ENCODE assay signal across 36 cellular contexts in the genomic region with DNA sequence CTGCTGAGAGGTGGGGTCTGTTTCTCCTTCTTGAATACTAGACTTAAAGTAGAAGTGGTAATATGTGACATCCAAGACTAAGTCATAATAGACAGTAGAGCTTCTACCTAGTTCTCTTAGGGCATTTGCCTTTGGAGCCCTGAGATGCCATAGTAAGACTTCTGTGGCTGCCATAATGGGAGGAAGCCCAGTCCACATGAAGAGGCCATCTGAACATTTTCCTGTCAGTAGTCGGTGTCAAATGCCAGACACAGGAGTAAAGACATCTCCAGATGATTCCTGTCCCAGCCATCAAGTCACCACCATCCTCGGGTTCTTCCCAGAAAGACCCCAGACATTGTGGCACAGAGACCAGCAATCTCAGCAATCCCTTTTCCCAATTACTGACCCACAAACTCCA. TPM values are rescaled to one million over a fixed set of nuclear protein-coding genes. Genes with fewer than 3 reads are reported as not detected.
"Had no signal": no experiment of that assay in that cellular context is flagged by ENCODE, and none has a peak within 500 bp of the region (broad histone marks: within the 10 kb centered on the region; RNA-seq: fewer than 3 reads in every experiment).

No MANE protein-coding gene starts in this region.

- H3K27me3 ChIP-seq: ascending aorta, body of pancreas, brain microvascular endothelial cell, breast epithelium had no signal

- H3K27ac ChIP-seq: adrenal gland, ascending aorta, body of pancreas, brain microvascular endothelial cell, breast epithelium, cardiac muscle cell had no signal

- H3K9me3 ChIP-seq: adrenal gland, ascending aorta, body of pancreas, breast epithelium had no signal

- H3K4me3 ChIP-seq: adrenal gland, ascending aorta, body of pancreas, breast epithelium, cardiac muscle cell had no signal

- H3K36me3 ChIP-seq: adrenal gland, ascending aorta, brain microvascular endothelial cell, breast epithelium, cardiac muscle cell had no signal

- ATAC-seq: activated naive CD4-positive, alpha-beta T cell treated with anti-CD3 and anti-CD28 coated beads, Interleukin-2, amount 50 U/mL, for 72 hours; activated naive CD8-positive, alpha-beta T cell treated with anti-CD3 and anti-CD28 coated beads, Interleukin-2, amount 50 U/mL, for 24 hours; activated T-cell treated with anti-CD3 and anti-CD28 coated beads, Interleukin-2, amount 50 U/mL, for 4 hours; activated T-cell treated with anti-CD3 and anti-CD28 coated beads, Interleukin-2, amount 50 U/mL, for 72 hours; activated T-helper 17 cell treated with anti-CD3 and anti-CD28 coated beads, Interleukin-2, amount 50 U/mL, for 72 hours; body of pancreas had no signal

- H3K4me1 ChIP-seq: adrenal gland, ascending aorta, body of pancreas, breast epithelium had no signal

- DNase-seq: activated effector memory CD4-positive, alpha-beta T cell treated with anti-CD3 and anti-CD28 coated beads, Interleukin-2, amount 50 U/mL, for 16 hours; activated effector memory CD4-positive, alpha-beta T cell treated with Interleukin-2 at 50 U/mL for 16 hours; activated gamma-delta T cell; activated gamma-delta T cell treated with Interleukin-2 at 50 U/mL for 16 hours; activated naive CD4-positive, alpha-beta T cell; activated naive CD4-positive, alpha-beta T cell treated with anti-CD3 and anti-CD28 coated beads for 36 hours; activated naive CD4-positive, alpha-beta T cell treated with anti-CD3 and anti-CD28 coated beads, Interleukin-2, amount 10 ng/mL, durations not matched to agents 7 days and 5 days; activated naive CD4-positive, alpha-beta T cell treated with anti-CD3 and anti-CD28 coated beads, Interleukin-2, amount 50 U/mL, for 16 hours; activated naive CD4-positive, alpha-beta T cell treated with Interleukin-2 at 50 U/mL for 16 hours; activated naive CD8-positive, alpha-beta T cell treated with anti-CD3 and anti-CD28 coated beads for 36 hours; activated naive CD8-positive, alpha-beta T cell treated with anti-CD3 and anti-CD28 coated beads, Interleukin-2, amount 10 ng/mL, durations not matched to agents 7 days and 5 days; activated naive CD8-positive, alpha-beta T cell treated with anti-CD3 and anti-CD28 coated beads, Interleukin-2, amount 50 U/mL, for 24 hours; activated T-cell treated with anti-CD3 and anti-CD28 coated beads, Interleukin-2, amount 50 U/mL, for 1 hour; activated T-cell treated with anti-CD3 and anti-CD28 coated beads, Interleukin-2, amount 50 U/mL, for 24 hours; activated T-cell treated with anti-CD3 and anti-CD28 coated beads, Interleukin-2, amount 50 U/mL, for 4 hours; activated T-cell treated with anti-CD3 and anti-CD28 coated beads, Interleukin-2, amount 50 U/mL, for 48 hours; activated T-cell treated with anti-CD3 and anti-CD28 coated beads, Interleukin-2, amount 50 U/mL, for 72 hours; adrenal gland; amniotic stem cell; amygdala; anterior cingulate cortex; aorta; body of pancreas; brain microvascular endothelial cell; central memory CD4-positive, alpha-beta T cell; cerebellar nuclear complex had no signal

RNA-seq across cellular contexts. Expression of gene IRX6, which starts 58.1 kb away (rescaled TPM):
- total RNA-seq: activated naive CD4-positive, alpha-beta T cell treated with anti-CD3 and anti-CD28 coated beads for 36 hours; activated naive CD4-positive, alpha-beta T cell treated with anti-CD3 and anti-CD28 coated beads, Interleukin-2, amount 50 U/mL, for 72 hours; activated naive CD8-positive, alpha-beta T cell treated with anti-CD3 and anti-CD28 coated beads for 36 hours; activated naive CD8-positive, alpha-beta T cell treated with anti-CD3 and anti-CD28 coated beads, Interleukin-2, amount 10 ng/mL, durations not matched to agents 7 days and 5 days; activated T-cell treated with anti-CD3 and anti-CD28 coated beads, Interleukin-2, amount 50 U/mL, for 4 hours; activated T-cell treated with anti-CD3 and anti-CD28 coated beads, Interleukin-2, amount 50 U/mL, for 72 hours; activated T-helper 1 cell treated with anti-CD3 and anti-CD28 coated beads, Interleukin-12 subunit alpha, Interleukin-12 subunit beta, Interleukin-2, Interleukin-4 antibody, amounts not matched to agents 30 ng/mL and 10 ng/mL and 1 ng/mL, durations not matched to agents 14 hours and 24 hours and 36 hours; activated T-helper 17 cell treated with anti-CD3 and anti-CD28 coated beads, Interleukin-2, amount 50 U/mL, for 72 hours; activated T-helper 2 cell treated with anti-CD3 and anti-CD28 coated beads, Interferon-gamma antibody, Interleukin-2, Interleukin-4, amounts not matched to agents 10 μg/mL and 5 μg/mL and 100 μg/mL, durations not matched to agents 14 hours and 24 hours and 36 hours; astrocyte; bronchial epithelial cell; chondrocyte had no signal
- polyA plus RNA-seq: aorta had no signal
